In the genomic region with DNA sequence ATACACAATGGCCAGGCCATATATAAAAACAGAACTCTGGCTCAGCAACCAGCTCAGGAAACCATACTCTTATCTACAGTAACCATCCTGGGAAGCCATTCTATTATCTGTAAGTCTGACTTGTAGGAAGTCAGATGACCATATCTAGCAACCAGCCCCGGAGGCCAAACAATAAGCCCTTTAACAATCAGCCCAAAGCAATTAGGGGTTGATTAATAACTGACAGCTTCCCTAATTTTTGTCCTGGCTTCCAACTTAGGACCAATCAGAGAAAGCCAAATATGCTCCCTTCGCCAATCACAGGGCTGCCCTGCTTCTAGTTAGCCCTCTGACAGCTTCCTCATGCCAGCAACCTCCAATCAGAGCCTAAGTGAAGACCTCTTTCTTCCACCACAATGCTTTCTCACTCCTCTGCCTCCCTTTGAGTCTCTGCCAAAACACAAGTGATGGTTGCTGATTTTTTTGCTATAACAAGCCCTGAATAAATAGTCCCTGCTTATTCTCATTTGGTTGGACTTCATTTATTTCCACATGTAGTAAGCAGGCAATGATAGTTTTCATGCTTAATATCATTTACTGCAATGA, we compare ENCODE assay signal across 1 cellular context.
TF ChIP-seq lines count a peak whose summit lies in the region.

No MANE protein-coding gene starts in this region.

TF ChIP-seq in WTC11, 78 proteins besides CTCF, POLR2A, EP300 and RAD21 (continued from another document):
- TF ChIP-seq CREM (CRISPR knock-in tag; IDR thresholded peaks at IDR 0.05), result no peak
- no peak for TF ChIP-seq NR3C1 (CRISPR knock-in tag; conservative IDR thresholded peaks at IDR 0.05; ENCODE audit: low read depth)
- no peak for TF ChIP-seq NFATC4 (CRISPR knock-in tag; IDR thresholded peaks at IDR 0.05)
- TF ChIP-seq, protein P1, sequence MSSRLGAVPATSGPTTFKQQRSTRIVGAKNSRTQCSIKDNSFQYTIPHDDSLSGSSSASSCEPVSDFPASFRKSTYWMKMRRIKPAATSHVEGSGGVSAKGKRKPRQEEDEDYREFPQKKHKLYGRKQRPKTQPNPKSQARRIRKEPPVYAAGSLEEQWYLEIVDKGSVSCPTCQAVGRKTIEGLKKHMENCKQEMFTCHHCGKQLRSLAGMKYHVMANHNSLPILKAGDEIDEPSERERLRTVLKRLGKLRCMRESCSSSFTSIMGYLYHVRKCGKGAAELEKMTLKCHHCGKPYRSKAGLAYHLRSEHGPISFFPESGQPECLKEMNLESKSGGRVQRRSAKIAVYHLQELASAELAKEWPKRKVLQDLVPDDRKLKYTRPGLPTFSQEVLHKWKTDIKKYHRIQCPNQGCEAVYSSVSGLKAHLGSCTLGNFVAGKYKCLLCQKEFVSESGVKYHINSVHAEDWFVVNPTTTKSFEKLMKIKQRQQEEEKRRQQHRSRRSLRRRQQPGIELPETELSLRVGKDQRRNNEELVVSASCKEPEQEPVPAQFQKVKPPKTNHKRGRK (CRISPR knock-in tag; IDR thresholded peaks at IDR 0.05; ENCODE audit: borderline replicate concordance), result no peak
- TF ChIP-seq, protein P2, sequence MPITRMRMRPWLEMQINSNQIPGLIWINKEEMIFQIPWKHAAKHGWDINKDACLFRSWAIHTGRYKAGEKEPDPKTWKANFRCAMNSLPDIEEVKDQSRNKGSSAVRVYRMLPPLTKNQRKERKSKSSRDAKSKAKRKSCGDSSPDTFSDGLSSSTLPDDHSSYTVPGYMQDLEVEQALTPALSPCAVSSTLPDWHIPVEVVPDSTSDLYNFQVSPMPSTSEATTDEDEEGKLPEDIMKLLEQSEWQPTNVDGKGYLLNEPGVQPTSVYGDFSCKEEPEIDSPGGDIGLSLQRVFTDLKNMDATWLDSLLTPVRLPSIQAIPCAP (CRISPR knock-in tag; IDR thresholded peaks at IDR 0.05), result no peak
- TF ChIP-seq, protein P3, sequence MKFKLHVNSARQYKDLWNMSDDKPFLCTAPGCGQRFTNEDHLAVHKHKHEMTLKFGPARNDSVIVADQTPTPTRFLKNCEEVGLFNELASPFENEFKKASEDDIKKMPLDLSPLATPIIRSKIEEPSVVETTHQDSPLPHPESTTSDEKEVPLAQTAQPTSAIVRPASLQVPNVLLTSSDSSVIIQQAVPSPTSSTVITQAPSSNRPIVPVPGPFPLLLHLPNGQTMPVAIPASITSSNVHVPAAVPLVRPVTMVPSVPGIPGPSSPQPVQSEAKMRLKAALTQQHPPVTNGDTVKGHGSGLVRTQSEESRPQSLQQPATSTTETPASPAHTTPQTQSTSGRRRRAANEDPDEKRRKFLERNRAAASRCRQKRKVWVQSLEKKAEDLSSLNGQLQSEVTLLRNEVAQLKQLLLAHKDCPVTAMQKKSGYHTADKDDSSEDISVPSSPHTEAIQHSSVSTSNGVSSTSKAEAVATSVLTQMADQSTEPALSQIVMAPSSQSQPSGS (CRISPR knock-in tag; IDR thresholded peaks at IDR 0.05; ENCODE audit: borderline replicate concordance, low read depth), result no peak
- TF ChIP-seq ATF1 (CRISPR knock-in tag; IDR thresholded peaks at IDR 0.05), result no peak
- no peak for TF ChIP-seq RORB (CRISPR knock-in tag; IDR thresholded peaks at IDR 0.05)
- TF ChIP-seq, protein P4, sequence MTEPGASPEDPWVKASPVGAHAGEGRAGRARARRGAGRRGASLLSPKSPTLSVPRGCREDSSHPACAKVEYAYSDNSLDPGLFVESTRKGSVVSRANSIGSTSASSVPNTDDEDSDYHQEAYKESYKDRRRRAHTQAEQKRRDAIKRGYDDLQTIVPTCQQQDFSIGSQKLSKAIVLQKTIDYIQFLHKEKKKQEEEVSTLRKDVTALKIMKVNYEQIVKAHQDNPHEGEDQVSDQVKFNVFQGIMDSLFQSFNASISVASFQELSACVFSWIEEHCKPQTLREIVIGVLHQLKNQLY (CRISPR knock-in tag; IDR thresholded peaks at IDR 0.05), result no peak
- TF ChIP-seq, protein P5, sequence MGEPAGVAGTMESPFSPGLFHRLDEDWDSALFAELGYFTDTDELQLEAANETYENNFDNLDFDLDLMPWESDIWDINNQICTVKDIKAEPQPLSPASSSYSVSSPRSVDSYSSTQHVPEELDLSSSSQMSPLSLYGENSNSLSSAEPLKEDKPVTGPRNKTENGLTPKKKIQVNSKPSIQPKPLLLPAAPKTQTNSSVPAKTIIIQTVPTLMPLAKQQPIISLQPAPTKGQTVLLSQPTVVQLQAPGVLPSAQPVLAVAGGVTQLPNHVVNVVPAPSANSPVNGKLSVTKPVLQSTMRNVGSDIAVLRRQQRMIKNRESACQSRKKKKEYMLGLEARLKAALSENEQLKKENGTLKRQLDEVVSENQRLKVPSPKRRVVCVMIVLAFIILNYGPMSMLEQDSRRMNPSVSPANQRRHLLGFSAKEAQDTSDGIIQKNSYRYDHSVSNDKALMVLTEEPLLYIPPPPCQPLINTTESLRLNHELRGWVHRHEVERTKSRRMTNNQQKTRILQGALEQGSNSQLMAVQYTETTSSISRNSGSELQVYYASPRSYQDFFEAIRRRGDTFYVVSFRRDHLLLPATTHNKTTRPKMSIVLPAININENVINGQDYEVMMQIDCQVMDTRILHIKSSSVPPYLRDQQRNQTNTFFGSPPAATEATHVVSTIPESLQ (CRISPR knock-in tag; IDR thresholded peaks at IDR 0.05), result no peak
TF ChIP-seq in WTC11: peak in this region for 0.
